In genomic region chr14:102086346-102086971, GRCh38 we compare ENCODE assay signal across 8 cellular contexts. TPM values are rescaled to one million over a fixed set of nuclear protein-coding genes. Genes with fewer than 3 reads are reported as not detected.
DNase-seq lines count a peak whose midpoint lies in the region; ATAC-seq and TF ChIP-seq lines count a peak whose summit lies in the region.

No MANE protein-coding gene starts in this region.

- H3K27ac ChIP-seq in SK-N-SH (ENCODE audit: low read depth in 2 of 2, low read length in 1 of 2), result peak overlapping the region; percentile 86 to 89
- H3K27ac ChIP-seq in ascending aorta, result peak overlapping the region; percentile 98 to 100
- H3K27ac ChIP-seq in iPS DF 6.9 (ENCODE audit: low read length), result no peak overlapping the region
- peak overlapping the region; percentile 96 for H3K27ac ChIP-seq in skeletal muscle tissue (ENCODE audit: low read depth, low read length)

- intact Hi-C loops in ascending aorta (cut with DNase I), result loop anchor here (2.0 to 10.0 kb wide), 7 partner anchors 122 to 1712 kb away; partner anchors contain the start of genes ANKRD9, DYNC1H1, EIF5 and PPP2R5C

- H3K4me2 ChIP-seq in SK-N-SH, result peak overlapping the region; percentile 93

- no peak for TF ChIP-seq CTCF in SK-N-SH (IDR thresholded peaks at IDR 0.05)
- peak in 1 of 3 experiments; percentile 3 for TF ChIP-seq CTCF in ascending aorta (IDR thresholded peaks at IDR 0.05)

- H3K79me2 ChIP-seq in SK-N-SH (ENCODE audit: insufficient read depth), result peaks cover 51% of the 10 kb centered on the region

- H3K9ac ChIP-seq in SK-N-SH (peak overlapping the region; percentile 94), skeletal muscle tissue (ENCODE audit: low read depth in 1 of 3, low read length in 3 of 3) (peak overlapping the region; percentile 86 to 90 (median 89))

- H3K9me3 ChIP-seq in SK-N-SH (no peaks in the 10 kb centered on the region), ascending aorta (no peaks in the 10 kb centered on the region), iPS DF 6.9 (ENCODE audit: control insufficient read depth, insufficient read depth, low read length) (no peaks in the 10 kb centered on the region), skeletal muscle tissue (ENCODE audit: control insufficient read depth in 3 of 3, low read length in 3 of 3) (no peaks in the 10 kb centered on the region)

- no peaks in the 10 kb centered on the region for H3K9me2 ChIP-seq in SK-N-SH

- H3K36me3 ChIP-seq in SK-N-SH (replicated peaks in 1 of 2; ENCODE audit: control insufficient read depth in 1 of 2, insufficient read depth in 2 of 2, low read length in 1 of 2) (peaks cover 43 to 48% of the 10 kb centered on the region in 2 experiments), ascending aorta (peaks cover 39 to 43% of the 10 kb centered on the region in 2 donors), iPS DF 6.9 (ENCODE audit: control insufficient read depth, insufficient read depth, low read length) (peaks cover 24% of the 10 kb centered on the region; the same call in 1 of the 2 replicates), skeletal muscle tissue (ENCODE audit: control insufficient read depth in 3 of 3, insufficient read depth in 3 of 3, low read length in 3 of 3) (peaks cover 32 to 47% (median 41%) of the 10 kb centered on the region in 3 donors)

- H2AFZ ChIP-seq in SK-N-SH (ENCODE audit: low read depth), result no peak overlapping the region

- peak in 1 of 2 experiments; percentile 53; a peak in 1 of 4 replicates for TF ChIP-seq EP300 in SK-N-SH (IDR thresholded peaks at IDR 0.05; ENCODE audit: borderline replicate concordance in 1 of 2, low read depth in 1 of 2, low read length in 1 of 2)

- peaks cover 24% of the 10 kb centered on the region for H3F3A ChIP-seq in SK-N-SH (replicated peaks; ENCODE audit: insufficient read depth)

- POLR2A ChIA-PET in SK-N-SH (lab: Yijun Ruan, JAX), result interaction anchor here (1.7 kb wide), 1 partner anchor 13 kb away, joined by 3 read pairs; no protein-coding TSS in a partner anchor

- in situ Hi-C loops in ACHN (cut with HindIII; ENCODE audit: low pct_ligation_motif_present, low pct_unique_long_range_greater_than_20kb, low sequenced_read_pairs), result no loop called here

- peak; percentile 39 for DNase-seq in ACHN
- peak; percentile 73 for DNase-seq in SK-N-SH
- DNase-seq in ascending aorta (ENCODE audit: low spot score in 2 of 2), result peak in 1 of 2 donors; percentile 67
- no peak for DNase-seq in iPS DF 6.9 (ENCODE audit: low read depth, low spot score)
- no peak for DNase-seq in NCI-H187 treated with DMSO at 0.1 percent for 48 hours (lab: John Stamatoyannopoulos, UW)

- CTCF ChIA-PET in SK-N-SH (lab: Yijun Ruan, JAX), result interaction anchor here (0.6 to 2.9 kb wide), 5 partner anchors 10 to 379 kb away, joined by 3 to 15 read pairs (median 7); no protein-coding TSS in a partner anchor

- TF ChIP-seq RAD21 in SK-N-SH (IDR thresholded peaks at IDR 0.05; ENCODE audit: low read length), result no peak

- H3K4me1 ChIP-seq in SK-N-SH (ENCODE audit: control insufficient read depth in 1 of 2, insufficient read depth in 2 of 2, low read depth in 1 of 2, low read length in 1 of 2) (peaks cover 28 to 32% of the 10 kb centered on the region in 2 experiments), ascending aorta (peaks cover 13 to 41% of the 10 kb centered on the region in 2 donors), iPS DF 6.9 (ENCODE audit: control insufficient read depth, insufficient read depth, low read length) (0 out of 2 replicates have a peak, but pooled peaks cover 1% of the 10 kb centered on the region), skeletal muscle tissue (ENCODE audit: control insufficient read depth in 3 of 3, insufficient read depth in 3 of 3, low read length in 3 of 3) (peaks cover 21 to 38% (median 22%) of the 10 kb centered on the region in 3 donors)

- H3K27me3 ChIP-seq in SK-N-SH (ENCODE audit: insufficient read depth), result no peaks in the 10 kb centered on the region
- H3K27me3 ChIP-seq in ascending aorta, result no peaks in the 10 kb centered on the region
- H3K27me3 ChIP-seq in iPS DF 6.9 (ENCODE audit: control insufficient read depth, insufficient read depth, low read length), result no peaks in the 10 kb centered on the region
- H3K27me3 ChIP-seq in skeletal muscle tissue (ENCODE audit: control insufficient read depth in 3 of 3, insufficient read depth in 3 of 3, low read length in 3 of 3), result no peaks in the 10 kb centered on the region

- 0% methylated on average over 20 of the region's 73 CpGs for WGBS in SK-N-SH (ENCODE audit: low lambda C conversion rate)
- no CpG with 5 or more reads among the region's 73 CpGs for WGBS in iPS DF 6.9 (ENCODE audit: insufficient coverage, insufficient read length)

- ATAC-seq in GM18867 (IDR thresholded peaks at IDR 0.05; ENCODE audit: unreplicated experiment) (peak; percentile 30), HG03196 (IDR thresholded peaks at IDR 0.05; ENCODE audit: unreplicated experiment) (peak; percentile 37)

- H3K4me3 ChIP-seq in SK-N-SH (ENCODE audit: low read depth in 2 of 2, low read length in 1 of 2) (peak overlapping the region; percentile 81 to 94), ascending aorta (peak overlapping the region; percentile 89 to 97), iPS DF 6.9 (ENCODE audit: low read length) (peak overlapping the region; percentile 68), skeletal muscle tissue (ENCODE audit: low read length in 3 of 3) (peak overlapping the region; percentile 76 to 88 (median 82))

- H4K20me1 ChIP-seq in SK-N-SH (ENCODE audit: insufficient read depth), result peaks cover 47% of the 10 kb centered on the region

TF ChIP-seq in SK-N-SH, 30 proteins besides CTCF, POLR2A, EP300 and RAD21 (continues in another document):
- TF ChIP-seq JUND (IDR thresholded peaks at IDR 0.05), result no peak
- TF ChIP-seq USF1 (IDR thresholded peaks at IDR 0.05; ENCODE audit: borderline replicate concordance, low read depth), result no peak
- peak; percentile 56 for TF ChIP-seq MAX (IDR thresholded peaks at IDR 0.05; ENCODE audit: low read depth)
- no peak for TF ChIP-seq GATA2 (CRISPR knock-in tag; IDR thresholded peaks at IDR 0.05)
- no peak for TF ChIP-seq MEF2A (IDR thresholded peaks at IDR 0.05; ENCODE audit: borderline replicate concordance, low read depth)
- TF ChIP-seq TCF12 (IDR thresholded peaks at IDR 0.05), result no peak
- TF ChIP-seq FOXJ3 (CRISPR knock-in tag; IDR thresholded peaks at IDR 0.05), result no peak
- no peak for TF ChIP-seq RXRA (IDR thresholded peaks at IDR 0.05; ENCODE audit: borderline replicate concordance, low read depth)
- no peak for TF ChIP-seq FOSL2 (IDR thresholded peaks at IDR 0.05; ENCODE audit: borderline replicate concordance, low read depth)
- no peak for TF ChIP-seq RFX5 (IDR thresholded peaks at IDR 0.05; ENCODE audit: low read length)
- peak; percentile 5 for TF ChIP-seq ELF1 (IDR thresholded peaks at IDR 0.05)
- no peak for TF ChIP-seq GABPA (IDR thresholded peaks at IDR 0.05; ENCODE audit: low read depth)
- 0 out of 2 replicates have a peak, but pooled peaks have one; percentile 12 for TF ChIP-seq ZBTB33 (IDR thresholded peaks at IDR 0.05; ENCODE audit: borderline replicate concordance, low read depth)
- no peak for TF ChIP-seq TEAD4 (IDR thresholded peaks at IDR 0.05; ENCODE audit: borderline replicate concordance, insufficient read depth)
- TF ChIP-seq NFIC (IDR thresholded peaks at IDR 0.05; ENCODE audit: borderline replicate concordance), result no peak
- no peak for TF ChIP-seq USF2 (IDR thresholded peaks at IDR 0.05; ENCODE audit: borderline replicate concordance, low read depth, low read length)
- TF ChIP-seq SIN3A (IDR thresholded peaks at IDR 0.05; ENCODE audit: borderline replicate concordance, low read depth, low read length), result no peak
- no peak for TF ChIP-seq POLR2AphosphoS5 (IDR thresholded peaks at IDR 0.05; ENCODE audit: low read depth, low read length)

RNA-seq across cellular contexts. Expression of gene HSP90AA1, which starts 0.4 kb away (rescaled TPM):
- 269 and 298 TPM in 2 replicates for polyA plus RNA-seq in SK-N-SH (2012; rRNA removed)
- polyA plus RNA-seq in SK-N-SH (2012; cell fraction: cytosol; rRNA removed), result 408 and 501 TPM in 2 replicates
- 123 and 208 TPM in 2 replicates for polyA plus RNA-seq in SK-N-SH (2012; cell fraction: nucleus; rRNA removed)
- total RNA-seq in ascending aorta, result 120 TPM
- 74.6 TPM for total RNA-seq in skeletal muscle tissue

RNA-seq across cellular contexts. Expression of gene WDR20, which starts 53.2 kb away (rescaled TPM):
- 12.4 and 17.2 TPM in 2 replicates for polyA plus RNA-seq in SK-N-SH (2012; rRNA removed)
- 11.3 and 12.9 TPM in 2 replicates for polyA plus RNA-seq in SK-N-SH (2012; cell fraction: cytosol; rRNA removed)
- polyA plus RNA-seq in SK-N-SH (2012; cell fraction: nucleus; rRNA removed), result 13.3 and 18.9 TPM in 2 replicates
- total RNA-seq in ascending aorta (44.8 TPM), skeletal muscle tissue (26.1 TPM)

Comparison
In these comparisons a context has a peak if more than half of its experiments do, and no peak if none do; other contexts are left out.
1. DNase-seq: peak in ACHN (single experiment) and SK-N-SH (single experiment); none in iPS DF 6.9 (single experiment) and NCI-H187 treated with DMSO at 0.1 percent for 48 hours (single experiment).
2. Peak in every context shown above with its lines, with median percentiles within 50 percentile points of each other: H3K4me3 ChIP-seq.